19 cellular contexts compared by ENCODE assay signal in the genomic region with DNA sequence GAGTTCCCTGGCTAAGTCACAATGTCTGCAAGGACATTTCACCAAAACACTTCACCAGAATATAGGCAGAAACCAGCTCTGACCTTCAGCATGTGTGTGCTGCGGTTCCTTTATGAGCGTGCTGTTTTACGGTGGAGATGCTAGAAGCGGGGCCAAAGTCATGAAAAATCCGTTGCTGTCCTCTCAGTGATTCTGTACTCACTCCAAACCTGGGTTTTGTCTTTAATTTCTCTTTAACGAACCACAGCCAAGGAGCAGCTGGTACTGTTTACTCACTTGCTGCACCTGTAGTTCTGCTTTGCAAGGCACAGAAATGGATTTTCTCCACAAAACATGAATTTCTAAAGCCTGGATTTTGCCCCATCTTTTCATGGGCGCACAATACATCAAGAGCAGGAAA.
DNase-seq lines count a peak whose midpoint lies in the region; ATAC-seq lines count a peak whose summit lies in the region.
"Had no signal": no experiment of that assay in that cellular context is flagged by ENCODE, and none has a peak within 500 bp of the region (broad histone marks: within the 10 kb centered on the region; RNA-seq: fewer than 3 reads in every experiment).

No MANE protein-coding gene starts in this region.

- no peak overlapping the region for H2AK5ac ChIP-seq in mesenchymal stem cell (ENCODE audit: low read length, severe bottlenecking)

- H3K36me3 ChIP-seq in mesenchymal stem cell (ENCODE audit: control insufficient read depth in 1 of 2, insufficient read depth in 2 of 2, low read depth in 1 of 2, low read length in 2 of 2) = no peaks in the 10 kb centered on the region
- H3K36me3 ChIP-seq: BE2C had no signal

- H3K79me1 ChIP-seq in mesenchymal stem cell (replicated peaks; ENCODE audit: low read length, poor library complexity, severe bottlenecking) = no peaks in the 10 kb centered on the region

- H3K27ac ChIP-seq in mesenchymal stem cell (ENCODE audit: low read length, poor library complexity, severe bottlenecking) = no peak overlapping the region
- H3K27ac ChIP-seq: SK-N-MC had no signal

- no peak overlapping the region for H3K14ac ChIP-seq in mesenchymal stem cell (ENCODE audit: low read length in 2 of 2)

- H3K4me2 ChIP-seq in mesenchymal stem cell (ENCODE audit: low read length, poor library complexity, severe bottlenecking) = peak overlapping the region; percentile 31

- H3K4me1 ChIP-seq in mesenchymal stem cell (ENCODE audit: control insufficient read depth, insufficient read depth, low read depth, low read length) = peaks cover 1% of the 10 kb centered on the region
- H3K4me1 ChIP-seq: BE2C had no signal

- H2BK12ac ChIP-seq in mesenchymal stem cell (ENCODE audit: low read length in 2 of 2) = no peak overlapping the region

- H3K23ac ChIP-seq in mesenchymal stem cell (ENCODE audit: low read length in 2 of 2) = no peak overlapping the region

- peaks cover 0 to 4% (median 0%) of the 10 kb centered on the region in 3 donors for H3K36me3 Mint-ChIP-seq in immature natural killer cell
- H3K36me3 Mint-ChIP-seq: CD4-positive, alpha-beta memory T cell; T-cell had no signal

- H4K8ac ChIP-seq in mesenchymal stem cell (ENCODE audit: low read length) = no peak overlapping the region

- H3K9me3 Mint-ChIP-seq in immature natural killer cell = peaks cover 0 to 15% (median under 1%) of the 10 kb centered on the region in 6 donors

- no peaks in the 10 kb centered on the region for H3K9me3 ChIP-seq in mesenchymal stem cell (ENCODE audit: control insufficient read depth, low read length)
- H3K9me3 ChIP-seq: BE2C had no signal

- H3K18ac ChIP-seq in mesenchymal stem cell (ENCODE audit: low read depth in 1 of 2, low read length in 2 of 2) = no peak overlapping the region

- no peak overlapping the region for H3K4me3 ChIP-seq in mesenchymal stem cell (ENCODE audit: insufficient read depth in 1 of 2, low read depth in 1 of 2, low read length in 2 of 2)
- H3K4me3 ChIP-seq: SK-N-MC had no signal

- H2AFZ ChIP-seq in mesenchymal stem cell (ENCODE audit: low read depth, low read length) = no peak overlapping the region

- no peaks in the 10 kb centered on the region for H3K27me3 ChIP-seq in mesenchymal stem cell (ENCODE audit: control insufficient read depth in 1 of 2, insufficient read depth in 1 of 2, low read length in 2 of 2)
- H3K27me3 ChIP-seq: BE2C had no signal

- H3K4me3 Mint-ChIP-seq in immature natural killer cell = no peak overlapping the region
- H3K4me3 Mint-ChIP-seq: CD4-positive, alpha-beta memory T cell; T-cell had no signal

- WGBS in mesenchymal stem cell = 97% methylated on average over 7 of the region's 7 CpGs

- no peak overlapping the region for H3K27ac Mint-ChIP-seq in immature natural killer cell
- H3K27ac Mint-ChIP-seq: CD4-positive, alpha-beta memory T cell; T-cell had no signal

- no peak overlapping the region for H2BK120ac ChIP-seq in mesenchymal stem cell (ENCODE audit: low read depth, low read length)

- H4K91ac ChIP-seq in mesenchymal stem cell (ENCODE audit: low read length) = no peak overlapping the region

- H2BK15ac ChIP-seq in mesenchymal stem cell (ENCODE audit: low read depth, poor library complexity, severe bottlenecking) = no peak overlapping the region

- no peak for ATAC-seq in HG02623 (IDR thresholded peaks at IDR 0.05; ENCODE audit: unreplicated experiment)
- ATAC-seq: HepG2, Panc1, Right ventricle myocardium inferior, T-cell had no signal

- no peaks in the 10 kb centered on the region for H3K4me1 Mint-ChIP-seq in immature natural killer cell
- H3K4me1 Mint-ChIP-seq: CD4-positive, alpha-beta memory T cell; T-cell had no signal

- no peak overlapping the region for H3K4ac ChIP-seq in mesenchymal stem cell (ENCODE audit: low read depth in 1 of 2, low read length in 2 of 2)

- H3K9ac ChIP-seq in mesenchymal stem cell (ENCODE audit: low read length) = no peak overlapping the region

- H2BK5ac ChIP-seq in mesenchymal stem cell (ENCODE audit: low read depth, low read length, poor library complexity, severe bottlenecking) = no peak overlapping the region

- H3K27me3 Mint-ChIP-seq in immature natural killer cell (ENCODE audit: low read depth in 3 of 3) = peaks cover 0 to 3% (median 2%) of the 10 kb centered on the region in 3 donors

- peak; percentile 22 for DNase-seq in COR-L47 (lab: John Stamatoyannopoulos, UW)
- peak; percentile 82 for DNase-seq in DMS79 treated with DMSO at 0.1 percent for 48 hours (lab: John Stamatoyannopoulos, UW)
- DNase-seq in NCI-H748 (lab: John Stamatoyannopoulos, UW; ENCODE audit: unreplicated experiment) = peak; percentile 74
- DNase-seq in mesenchymal stem cell = no peak
- DNase-seq in immature natural killer cell = no peak
- no peak for DNase-seq in activated T-cell treated with anti-CD3 and anti-CD28 coated beads, Interleukin-2, amount 50 U/mL, for 1 hour
- DNase-seq: BE2C; CD4-positive, alpha-beta memory T cell; EL; H7; MM.1S; NCI-H1436; NCI-H2107; T-cell had no signal

Comparison
In these comparisons a context has a peak if more than half of its experiments do, and no peak if none do; other contexts are left out.
1. DNase-seq: peak in COR-L47 (single experiment), DMS79 treated with DMSO at 0.1 percent for 48 hours (single experiment) and NCI-H748 (single experiment); none in mesenchymal stem cell (single experiment), immature natural killer cell (0 of 3) and activated T-cell treated with anti-CD3 and anti-CD28 coated beads, Interleukin-2, amount 50 U/mL, for 1 hour (single experiment).